Comparison of ENCODE assay signal across 8 cellular contexts in genomic region chr5:179821298-179822058, GRCh38. TPM values are rescaled to one million over a fixed set of nuclear protein-coding genes. Genes with fewer than 3 reads are reported as not detected.
DNase-seq lines count a peak whose midpoint lies in the region; ATAC-seq and TF ChIP-seq lines count a peak whose summit lies in the region.

No MANE protein-coding gene starts in this region.

- peak overlapping the region; percentile 73 for H3K4me2 ChIP-seq in Loucy (ENCODE audit: low read depth, low read length, poor library complexity, severe bottlenecking)

- in situ Hi-C loops in G401 (cut with HindIII; ENCODE audit: low sequenced_read_pairs) = no loop called here

- peaks cover 8% of the 10 kb centered on the region for H4K20me1 ChIP-seq in Loucy (ENCODE audit: insufficient read depth, low read length, poor library complexity, severe bottlenecking)

- no peaks in the 10 kb centered on the region for H3K36me3 ChIP-seq in Loucy (ENCODE audit: insufficient read depth, low read length)
- H3K36me3 ChIP-seq in thymus (ENCODE audit: control insufficient read depth, insufficient read depth) = peaks cover 30% of the 10 kb centered on the region

- no peak for TF ChIP-seq CTCF in Loucy (conservative IDR thresholded peaks at IDR 0.05; ENCODE audit: low read length)
- TF ChIP-seq CTCF in osteocyte (IDR thresholded peaks at IDR 0.05) = no peak

- H3K27me3 Mint-ChIP-seq in activated naive CD8-positive, alpha-beta T cell treated with anti-CD3 and anti-CD28 coated beads for 36 hours = peaks cover 6% of the 10 kb centered on the region
- H3K27me3 Mint-ChIP-seq in osteocyte (ENCODE audit: unreplicated experiment) = no peaks in the 10 kb centered on the region

- H3K4me1 ChIP-seq in Loucy (ENCODE audit: insufficient read depth, low read length, poor library complexity, severe bottlenecking) (peaks cover 12% of the 10 kb centered on the region), thymus (ENCODE audit: control insufficient read depth, insufficient read depth, low read length) (peaks cover 15% of the 10 kb centered on the region)

- H3K36me3 Mint-ChIP-seq in activated naive CD8-positive, alpha-beta T cell treated with anti-CD3 and anti-CD28 coated beads for 36 hours = peaks cover 14% of the 10 kb centered on the region
- peaks cover 30% of the 10 kb centered on the region for H3K36me3 Mint-ChIP-seq in osteocyte (ENCODE audit: unreplicated experiment)

- no peaks in the 10 kb centered on the region for H3F3A ChIP-seq in Loucy (ENCODE audit: low read depth)

- H3K27me3 ChIP-seq in Loucy (ENCODE audit: insufficient read depth, low read length, poor library complexity, severe bottlenecking) (no peaks in the 10 kb centered on the region), thymus (ENCODE audit: control insufficient read depth, insufficient read depth) (peaks cover 28% of the 10 kb centered on the region)

- peak; percentile 92 for DNase-seq in G401 (ENCODE audit: low spot score)
- DNase-seq in H4 (ENCODE audit: low spot score) = peak; percentile 97
- DNase-seq in activated naive CD8-positive, alpha-beta T cell treated with anti-CD3 and anti-CD28 coated beads for 36 hours = peak; percentile 85
- DNase-seq in head of caudate nucleus = peak; percentile 81 to 96 (median 91)
- peak; percentile 95 for DNase-seq in osteocyte (ENCODE audit: extremely low spot score, unreplicated experiment)

- peak; percentile 79 for ATAC-seq in SK-N-SH treated with all-trans-retinoic acid at 6 μM for 48 hours

- peak overlapping the region; percentile 97 for H3K27ac ChIP-seq in thymus (ENCODE audit: low read depth)

- intact Hi-C loops in head of caudate nucleus (cut with DNase I) = loop anchor here (5.0 kb wide), 1 partner anchor 36 kb away; the partner anchor contains the start of gene MRNIP

- peak overlapping the region; percentile 89 for H3K4me3 Mint-ChIP-seq in activated naive CD8-positive, alpha-beta T cell treated with anti-CD3 and anti-CD28 coated beads for 36 hours
- peak overlapping the region; percentile 93 for H3K4me3 Mint-ChIP-seq in osteocyte (ENCODE audit: unreplicated experiment)

- no peaks in the 10 kb centered on the region for H3K9me3 Mint-ChIP-seq in activated naive CD8-positive, alpha-beta T cell treated with anti-CD3 and anti-CD28 coated beads for 36 hours
- H3K9me3 Mint-ChIP-seq in osteocyte (ENCODE audit: unreplicated experiment) = no peaks in the 10 kb centered on the region

- H3K9me3 ChIP-seq in Loucy (ENCODE audit: insufficient read depth, low read depth, low read length) (no peaks in the 10 kb centered on the region), thymus (ENCODE audit: control insufficient read depth) (peaks cover 1% of the 10 kb centered on the region)

- H3K27ac Mint-ChIP-seq in activated naive CD8-positive, alpha-beta T cell treated with anti-CD3 and anti-CD28 coated beads for 36 hours = peak overlapping the region; percentile 90
- peak overlapping the region; percentile 97 for H3K27ac Mint-ChIP-seq in osteocyte (ENCODE audit: unreplicated experiment)

- H3K9ac ChIP-seq in Loucy (ENCODE audit: low read depth, low read length, poor library complexity, severe bottlenecking) = peak overlapping the region; percentile 82

- H3K4me3 ChIP-seq in Loucy (ENCODE audit: low read length, poor library complexity, severe bottlenecking) = peak overlapping the region; percentile 79
- H3K4me3 ChIP-seq in thymus (ENCODE audit: low read length) = peak overlapping the region; percentile 72

- peaks cover 13% of the 10 kb centered on the region; the same call in 1 of the 2 replicates for H3K79me2 ChIP-seq in Loucy (ENCODE audit: insufficient read depth, low read length)

- under 1% methylated on average over 54 of the region's 54 CpGs for WGBS in thymus

- no peaks in the 10 kb centered on the region for H3K9me2 ChIP-seq in Loucy (replicated peaks; ENCODE audit: low read depth, low read length)

- no peak overlapping the region for H2AFZ ChIP-seq in Loucy (ENCODE audit: low read length)

- H3K4me1 Mint-ChIP-seq in activated naive CD8-positive, alpha-beta T cell treated with anti-CD3 and anti-CD28 coated beads for 36 hours = peaks cover 42% of the 10 kb centered on the region
- peaks cover 57% of the 10 kb centered on the region for H3K4me1 Mint-ChIP-seq in osteocyte (ENCODE audit: unreplicated experiment)

TF ChIP-seq in SK-N-SH treated with all-trans-retinoic acid at 6 μM for 48 hours, 23 proteins besides CTCF, POLR2A, EP300 and RAD21:
- TF ChIP-seq ARNTL (CRISPR knock-in tag; IDR thresholded peaks at IDR 0.05; ENCODE audit: borderline replicate concordance, low read depth) (no peak), ESRRG (CRISPR knock-in tag; IDR thresholded peaks at IDR 0.05) (0 out of 2 replicates have a peak, but pooled peaks have one; percentile 36), TOX (CRISPR knock-in tag; IDR thresholded peaks at IDR 0.05; ENCODE audit: borderline replicate concordance) (no peak), GLIS3 (CRISPR knock-in tag; IDR thresholded peaks at IDR 0.05) (0 out of 2 replicates have a peak, but pooled peaks have one; percentile 57)

RNA-seq across cellular contexts. Expression of gene SQSTM1, which starts 0.8 kb away (rescaled TPM):
- total RNA-seq in G401 (2014; rRNA removed; shearing (Covaris generic)) = 139 and 150 TPM in 2 replicates
- total RNA-seq in H4 (2014; rRNA removed; shearing (Covaris generic)) = 993 and 1,115 TPM in 2 replicates
- 100 to 1,000 TPM; 111 to 117 TPM for total RNA-seq in activated naive CD8-positive, alpha-beta T cell treated with anti-CD3 and anti-CD28 coated beads for 36 hours
- total RNA-seq in osteocyte = 447 and 458 TPM in 2 replicates
- polyA plus RNA-seq in thymus = 253 TPM

RNA-seq across cellular contexts. Expression of gene MGAT4B, which starts 14.8 kb away (rescaled TPM):
- 122 and 128 TPM in 2 replicates for total RNA-seq in G401 (2014; rRNA removed; shearing (Covaris generic))
- 160 and 216 TPM in 2 replicates for total RNA-seq in H4 (2014; rRNA removed; shearing (Covaris generic))
- total RNA-seq in activated naive CD8-positive, alpha-beta T cell treated with anti-CD3 and anti-CD28 coated beads for 36 hours = 10 to 100 TPM; 67.9 to 71.5 TPM
- 185 and 198 TPM in 2 replicates for total RNA-seq in osteocyte
- 56.7 TPM for polyA plus RNA-seq in thymus

RNA-seq across cellular contexts. Expression of gene LTC4S, which starts 27.7 kb away (rescaled TPM):
- total RNA-seq in G401 (2014; rRNA removed; shearing (Covaris generic)) = 7.1 and 9.4 TPM in 2 replicates
- not detected in 2 replicates for total RNA-seq in H4 (2014; rRNA removed; shearing (Covaris generic))
- under 1 TPM in 1 of 2 experiments, not detected in 1; 0.29 TPM for total RNA-seq in activated naive CD8-positive, alpha-beta T cell treated with anti-CD3 and anti-CD28 coated beads for 36 hours
- total RNA-seq in osteocyte = 1.1 and 2.4 TPM in 2 replicates
- polyA plus RNA-seq in thymus = 2.8 TPM

RNA-seq across cellular contexts. Expression of gene MRNIP, which starts 37.1 kb away (rescaled TPM):
- total RNA-seq in G401 (2014; rRNA removed; shearing (Covaris generic)) = 22.0 and 38.5 TPM in 2 replicates
- 3.8 and 16.8 TPM in 2 replicates for total RNA-seq in H4 (2014; rRNA removed; shearing (Covaris generic))
- 10 to 100 TPM; 12.3 to 13.9 TPM for total RNA-seq in activated naive CD8-positive, alpha-beta T cell treated with anti-CD3 and anti-CD28 coated beads for 36 hours
- total RNA-seq in osteocyte = 25.8 and 27.6 TPM in 2 replicates
- 43.9 TPM for polyA plus RNA-seq in thymus

Comparison
In these comparisons a context has a peak if more than half of its experiments do, and no peak if none do; other contexts are left out.
1. Peak in every context shown above with its lines: DNase-seq, ATAC-seq, H3K4me3 ChIP-seq and H3K27ac ChIP-seq.